21 cellular contexts compared by ENCODE assay signal in the genomic region with DNA sequence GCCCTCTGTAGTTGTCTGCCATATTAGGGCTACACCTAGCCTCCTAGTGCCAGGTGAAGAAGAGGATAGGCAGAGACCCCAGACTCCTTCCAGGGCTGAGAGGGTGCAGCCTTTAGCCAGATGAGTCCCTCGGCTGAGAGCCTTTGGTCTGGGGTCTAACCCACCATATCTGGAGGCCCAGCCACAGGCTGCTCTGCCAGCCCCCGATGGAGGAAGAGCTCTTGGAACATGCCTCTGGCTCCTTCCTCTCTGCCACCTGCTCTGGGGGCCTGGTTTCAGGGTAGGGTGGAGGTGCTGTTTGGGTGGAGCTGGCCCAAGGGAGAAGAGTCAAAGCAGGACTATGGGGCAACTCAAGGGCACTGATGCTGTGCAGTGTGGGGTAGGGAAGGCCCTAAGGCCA. TPM values are rescaled to one million over a fixed set of nuclear protein-coding genes. Genes with fewer than 3 reads are reported as not detected.
DNase-seq lines count a peak whose midpoint lies in the region; ATAC-seq, FAIRE-seq and TF ChIP-seq lines count a peak whose summit lies in the region.
"Had no signal": no experiment of that assay in that cellular context is flagged by ENCODE, and none has a peak within 500 bp of the region (broad histone marks: within the 10 kb centered on the region; RNA-seq: fewer than 3 reads in every experiment).

No MANE protein-coding gene starts in this region.

- peaks cover 11% of the 10 kb centered on the region for H3K4me1 Mint-ChIP-seq in GM23338
- H3K4me1 Mint-ChIP-seq in activated CD8-positive, alpha-beta memory T cell treated with anti-CD3 and anti-CD28 coated beads, Interleukin-2, amount 10 ng/mL, durations not matched to agents 7 days and 5 days = no peaks in the 10 kb centered on the region
- H3K4me1 Mint-ChIP-seq in stimulated activated memory B cell treated with anti-CD40 and anti-IgM and Interleukin-4, amounts not matched to agents 10 μg/mL and 1 μg/mL and 100 μg/mL, for 72 hours = no peaks in the 10 kb centered on the region
- H3K4me1 Mint-ChIP-seq: CD4-positive, alpha-beta memory T cell; IgD-negative memory B cell had no signal

- no peak for TF ChIP-seq CTCF in GM23338 (conservative IDR thresholded peaks at IDR 0.05; ENCODE audit: low read depth in 2 of 2)

- DNase-seq in GM23338 (ENCODE audit: low spot score) = no peak
- DNase-seq in activated CD8-positive, alpha-beta memory T cell treated with anti-CD3 and anti-CD28 coated beads, Interleukin-2, amount 10 ng/mL, durations not matched to agents 7 days and 5 days = peak; percentile 9
- DNase-seq in islet precursor cell = peak; percentile 42
- no peak for DNase-seq in C1 segment of cervical spinal cord (lab: John Stamatoyannopoulos, UW)
- DNase-seq in HTR-8/SVneo (ENCODE audit: insufficient read length, low spot score) = no peak
- no peak for DNase-seq in SIG-M5 treated with dmso at 0.1 percent for 504 hours (lab: John Stamatoyannopoulos, UW; ENCODE audit: unreplicated experiment)
- DNase-seq: ACHN; BE2C; CD4-positive, alpha-beta memory T cell; DMS153; DMS79; GDM1; HCEC 1CT; KBM-7 had no signal

- no peaks in the 10 kb centered on the region for H3F3A ChIP-seq in GM23338 (replicated peaks; ENCODE audit: low read depth)

- no peak for FAIRE-seq in HTR-8/SVneo (lab: Jason Lieb, UNC)
- FAIRE-seq: A204.1, HepG2 had no signal

- H3K79me2 ChIP-seq in GM23338 (replicated peaks; ENCODE audit: insufficient read depth) = no peaks in the 10 kb centered on the region

- no peaks in the 10 kb centered on the region for H3K9me2 ChIP-seq in GM23338 (ENCODE audit: insufficient read depth)

- no peak overlapping the region for H3K4me3 ChIP-seq in GM23338

- no peak overlapping the region for H3K4me3 Mint-ChIP-seq in GM23338
- H3K4me3 Mint-ChIP-seq in activated CD8-positive, alpha-beta memory T cell treated with anti-CD3 and anti-CD28 coated beads, Interleukin-2, amount 10 ng/mL, durations not matched to agents 7 days and 5 days = no peak overlapping the region
- peak overlapping the region; percentile 28 for H3K4me3 Mint-ChIP-seq in stimulated activated memory B cell treated with anti-CD40 and anti-IgM and Interleukin-4, amounts not matched to agents 10 μg/mL and 1 μg/mL and 100 μg/mL, for 72 hours
- H3K4me3 Mint-ChIP-seq: CD4-positive, alpha-beta memory T cell; IgD-negative memory B cell had no signal

- CTCF ChIA-PET in activated CD8-positive, alpha-beta memory T cell treated with anti-CD3 and anti-CD28 coated beads, Interleukin-2, amount 10 ng/mL, durations not matched to agents 7 days and 5 days (lab: Charles Lee) = no interaction called here

- no peak overlapping the region for H3K27ac ChIP-seq in GM23338 (ENCODE audit: low read depth)
- H3K27ac ChIP-seq: C4-2B had no signal

- ATAC-seq in GM23338 = no peak
- no peak for ATAC-seq in activated CD8-positive, alpha-beta memory T cell treated with anti-CD3 and anti-CD28 coated beads, Interleukin-2, amount 10 ng/mL, durations not matched to agents 7 days and 5 days
- no peak for ATAC-seq in stimulated activated memory B cell treated with anti-CD40 and anti-IgM and Interleukin-4, amounts not matched to agents 10 μg/mL and 1 μg/mL and 100 μg/mL, for 72 hours
- ATAC-seq in HG03196 (IDR thresholded peaks at IDR 0.05; ENCODE audit: unreplicated experiment) = no peak
- ATAC-seq: HepG2 had no signal

- no peaks in the 10 kb centered on the region for H3K4me1 ChIP-seq in GM23338 (ENCODE audit: insufficient read depth)
- H3K4me1 ChIP-seq: BE2C had no signal

- no peaks in the 10 kb centered on the region for H4K20me1 ChIP-seq in GM23338 (replicated peaks; ENCODE audit: insufficient read depth)

- no peaks in the 10 kb centered on the region for H3K36me3 ChIP-seq in GM23338 (ENCODE audit: insufficient read depth)
- H3K36me3 ChIP-seq: BE2C had no signal

- no peak overlapping the region for H3K4me2 ChIP-seq in GM23338

- peak overlapping the region; percentile 72; the same call in 1 of the 2 replicates for H3K27ac Mint-ChIP-seq in GM23338
- no peak overlapping the region for H3K27ac Mint-ChIP-seq in activated CD8-positive, alpha-beta memory T cell treated with anti-CD3 and anti-CD28 coated beads, Interleukin-2, amount 10 ng/mL, durations not matched to agents 7 days and 5 days
- H3K27ac Mint-ChIP-seq in stimulated activated memory B cell treated with anti-CD40 and anti-IgM and Interleukin-4, amounts not matched to agents 10 μg/mL and 1 μg/mL and 100 μg/mL, for 72 hours = peak overlapping the region; percentile 30
- H3K27ac Mint-ChIP-seq: CD4-positive, alpha-beta memory T cell had no signal

- no peaks in the 10 kb centered on the region for H3K36me3 Mint-ChIP-seq in GM23338 (ENCODE audit: low read depth)
- H3K36me3 Mint-ChIP-seq in activated CD8-positive, alpha-beta memory T cell treated with anti-CD3 and anti-CD28 coated beads, Interleukin-2, amount 10 ng/mL, durations not matched to agents 7 days and 5 days = no peaks in the 10 kb centered on the region
- H3K36me3 Mint-ChIP-seq in stimulated activated memory B cell treated with anti-CD40 and anti-IgM and Interleukin-4, amounts not matched to agents 10 μg/mL and 1 μg/mL and 100 μg/mL, for 72 hours = peaks cover 66% of the 10 kb centered on the region
- H3K36me3 Mint-ChIP-seq: CD4-positive, alpha-beta memory T cell had no signal

- H3K9me3 Mint-ChIP-seq in GM23338 = no peaks in the 10 kb centered on the region; the same call in 2 of the 3 replicates
- no peaks in the 10 kb centered on the region for H3K9me3 Mint-ChIP-seq in activated CD8-positive, alpha-beta memory T cell treated with anti-CD3 and anti-CD28 coated beads, Interleukin-2, amount 10 ng/mL, durations not matched to agents 7 days and 5 days (ENCODE audit: low read depth)
- no peaks in the 10 kb centered on the region for H3K9me3 Mint-ChIP-seq in stimulated activated memory B cell treated with anti-CD40 and anti-IgM and Interleukin-4, amounts not matched to agents 10 μg/mL and 1 μg/mL and 100 μg/mL, for 72 hours
- H3K9me3 Mint-ChIP-seq: IgD-negative memory B cell had no signal

- H3K27me3 ChIP-seq in GM23338 (ENCODE audit: insufficient read depth) = no peaks in the 10 kb centered on the region
- H3K27me3 ChIP-seq: BE2C had no signal

- H3K27me3 Mint-ChIP-seq in GM23338 (ENCODE audit: insufficient read depth, low read depth, poor library complexity) = peaks cover 5% of the 10 kb centered on the region
- no peaks in the 10 kb centered on the region for H3K27me3 Mint-ChIP-seq in activated CD8-positive, alpha-beta memory T cell treated with anti-CD3 and anti-CD28 coated beads, Interleukin-2, amount 10 ng/mL, durations not matched to agents 7 days and 5 days
- no peaks in the 10 kb centered on the region for H3K27me3 Mint-ChIP-seq in stimulated activated memory B cell treated with anti-CD40 and anti-IgM and Interleukin-4, amounts not matched to agents 10 μg/mL and 1 μg/mL and 100 μg/mL, for 72 hours
- H3K27me3 Mint-ChIP-seq: IgD-negative memory B cell had no signal

- no peak overlapping the region for H2AFZ ChIP-seq in GM23338

RNA-seq across cellular contexts. Expression of gene LRRC18, which starts 1.4 kb away (rescaled TPM):
- total RNA-seq in GM23338 (2014; rRNA removed; shearing (Covaris generic)) = not detected in 2 replicates
- not detected in 2 replicates for polyA plus RNA-seq in GM23338 (2016; fragmentation: Nextera tagmentation; extraction: Ambion mirVana)
- total RNA-seq in activated CD8-positive, alpha-beta memory T cell treated with anti-CD3 and anti-CD28 coated beads, Interleukin-2, amount 10 ng/mL, durations not matched to agents 7 days and 5 days = not detected
- total RNA-seq: CD4-positive, alpha-beta memory T cell; Daoy; HepG2 had no signal
- polyA plus RNA-seq: CD4-positive, alpha-beta memory T cell; HepG2 had no signal

Comparison
In these comparisons a context has a peak if more than half of its experiments do, and no peak if none do; other contexts are left out.
1. DNase-seq: peak in activated CD8-positive, alpha-beta memory T cell treated with anti-CD3 and anti-CD28 coated beads, Interleukin-2, amount 10 ng/mL, durations not matched to agents 7 days and 5 days (single experiment) and islet precursor cell (single experiment); none in GM23338 (single experiment), C1 segment of cervical spinal cord (0 of 14), HTR-8/SVneo (single experiment) and SIG-M5 treated with dmso at 0.1 percent for 504 hours (single experiment).